In genomic region chr12:51827925-51828818, GRCh38 we compare ENCODE assay signal across 8 cellular contexts. TPM values are rescaled to one million over a fixed set of nuclear protein-coding genes. Genes with fewer than 3 reads are reported as not detected.
DNase-seq lines count a peak whose midpoint lies in the region; ATAC-seq and FAIRE-seq lines count a peak whose summit lies in the region.

No MANE protein-coding gene starts in this region.

- H3K27me3 ChIP-seq in small intestine (ENCODE audit: control insufficient read depth in 2 of 2, insufficient read depth in 2 of 2, low read length in 2 of 2): no peaks in the 10 kb centered on the region

- WGBS in small intestine, 3 donors: 13 to 34% (median 31%) methylated on average over 11 of the region's 11 CpGs

- H3K4me3 ChIP-seq in small intestine (ENCODE audit: low read depth in 1 of 2, low read length in 2 of 2): no peak overlapping the region

- H3K27ac ChIP-seq in small intestine (ENCODE audit: low read depth in 1 of 2, low read length in 1 of 2): peak overlapping the region in 1 of 2 donors; percentile 4

- no peak for FAIRE-seq in small intestine (lab: Jason Lieb, UNC)

- peaks cover 0 to 4% of the 10 kb centered on the region in 2 donors for H3K4me1 ChIP-seq in small intestine (ENCODE audit: control insufficient read depth in 2 of 2, insufficient read depth in 1 of 2, low read depth in 1 of 2, low read length in 1 of 2)

- H3K9me3 ChIP-seq in small intestine (ENCODE audit: control insufficient read depth, low read depth): no peaks in the 10 kb centered on the region

- ATAC-seq in GM21723 (IDR thresholded peaks at IDR 0.05; ENCODE audit: unreplicated experiment): no peak
- no peak for ATAC-seq in GM21390 (IDR thresholded peaks at IDR 0.05; ENCODE audit: unreplicated experiment)

- H3K36me3 ChIP-seq in small intestine (ENCODE audit: control insufficient read depth in 2 of 2, insufficient read depth in 2 of 2, low read length in 2 of 2): no peaks in the 10 kb centered on the region

- DNase-seq in GM03348 (ENCODE audit: low spot score): peak; percentile 44
- DNase-seq in RKO (ENCODE audit: low spot score): peak; percentile 38
- peak; percentile 59 for DNase-seq in dermis blood vessel endothelial cell
- peak; percentile 62 for DNase-seq in small intestine
- no peak for DNase-seq in central memory CD4-positive, alpha-beta T cell
- no peak for DNase-seq in DMS114 treated with DMSO at 0.1 percent for 48 hours (lab: John Stamatoyannopoulos, UW; ENCODE audit: unreplicated experiment)

RNA-seq across cellular contexts. Expression of gene FIGNL2, which starts 20.3 kb away (rescaled TPM):
- total RNA-seq in dermis blood vessel endothelial cell: 0.74 and 1.2 TPM in 2 replicates
- under 1 TPM in 1 of 3 donors, not detected in 2; 0.39 TPM for polyA plus RNA-seq in small intestine

RNA-seq across cellular contexts. Expression of gene ANKRD33, which starts 59.7 kb away (rescaled TPM):
- total RNA-seq in dermis blood vessel endothelial cell: 0.19 TPM in 1 of 2 replicates, not detected in the other
- polyA plus RNA-seq in small intestine: not detected

Comparison
In these comparisons a context has a peak if more than half of its experiments do, and no peak if none do; other contexts are left out.
1. DNase-seq: peak in GM03348 (single experiment), RKO (single experiment), dermis blood vessel endothelial cell (single experiment) and small intestine (single experiment); none in central memory CD4-positive, alpha-beta T cell (single experiment) and DMS114 treated with DMSO at 0.1 percent for 48 hours (single experiment).